In the genomic region with DNA sequence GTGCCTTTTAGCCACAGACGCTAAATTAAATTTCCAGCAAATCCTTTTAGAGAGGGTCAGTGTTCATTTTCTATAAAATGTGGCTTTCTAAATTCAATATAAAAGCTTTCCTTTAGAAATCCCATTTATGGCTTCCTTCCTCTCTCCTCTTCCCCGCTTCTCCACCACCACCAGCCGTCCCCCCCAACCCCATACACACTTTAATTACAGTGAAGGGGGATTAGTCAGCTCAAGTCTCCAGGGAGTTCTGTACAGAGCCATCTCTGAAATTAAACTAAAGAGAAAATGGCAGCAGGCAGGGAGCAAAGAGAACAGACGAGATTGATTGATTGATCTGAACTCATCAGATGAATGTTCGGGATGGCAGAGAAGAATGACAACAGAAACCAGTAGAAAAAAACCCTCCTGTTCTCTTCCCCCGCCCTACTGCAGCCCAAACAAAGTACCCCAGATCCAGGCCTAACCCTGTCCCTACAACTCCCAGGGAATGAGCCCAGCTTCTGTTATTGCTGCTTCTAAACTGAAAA, we compare ENCODE assay signal across 17 cellular contexts.
"Had no signal": no experiment of that assay in that cellular context is flagged by ENCODE, and none has a peak within 500 bp of the region (broad histone marks: within the 10 kb centered on the region; RNA-seq: fewer than 3 reads in every experiment).

No MANE protein-coding gene starts in this region.

- H3K9me3 Mint-ChIP-seq: activated CD4-positive, alpha-beta memory T cell treated with anti-CD3 and anti-CD28 coated beads for 36 hours; activated T-helper 17 cell treated with anti-CD3 and anti-CD28 coated beads, Interleukin-2, amount 50 U/mL, for 72 hours; effector memory CD8-positive, alpha-beta T cell; memory B cell; naive B cell had no signal

- H3K27ac ChIP-seq: body of pancreas, neutrophil, tibial nerve had no signal

- H3K4me1 ChIP-seq: body of pancreas had no signal

- H3K36me3 Mint-ChIP-seq: activated CD4-positive, alpha-beta memory T cell treated with anti-CD3 and anti-CD28 coated beads for 36 hours; memory B cell; naive B cell had no signal

- H3K27me3 ChIP-seq: body of pancreas, neutrophil, tibial nerve had no signal

- ATAC-seq: activated T-helper 17 cell treated with anti-CD3 and anti-CD28 coated beads, Interleukin-2, amount 50 U/mL, for 72 hours; body of pancreas; effector memory CD8-positive, alpha-beta T cell; mucosa of descending colon; stimulated activated naive CD8-positive, alpha-beta T cell treated with anti-CD3 and anti-CD28 coated beads, Interleukin-15, Interleukin-2, amounts not matched to agents 100 U/mL and 50 U/mL, for 24 hours had no signal

- H3K9me3 ChIP-seq: body of pancreas, mucosa of descending colon, neutrophil, tibial nerve had no signal

- H3K36me3 ChIP-seq: neutrophil had no signal

- DNase-seq: activated CD4-positive, alpha-beta memory T cell treated with anti-CD3 and anti-CD28 coated beads for 36 hours; activated CD4-positive, CD25-positive, alpha-beta regulatory T cell treated with anti-CD3 and anti-CD28 coated beads, Interleukin-2, amount 50 U/mL, for 72 hours; activated naive CD4-positive, alpha-beta T cell treated with Interleukin-2 at 50 U/mL for 16 hours; body of pancreas; dermis blood vessel endothelial cell; effector memory CD8-positive, alpha-beta T cell; mucosa of descending colon; naive B cell; posterior cingulate gyrus; stimulated activated CD4-positive, alpha-beta T cell treated with anti-CD3 and anti-CD28 coated beads, Interleukin-2, amount 100 ng/mL, for 24 hours; stimulated activated naive CD8-positive, alpha-beta T cell treated with anti-CD3 and anti-CD28 coated beads, Interleukin-15, Interleukin-2, amounts not matched to agents 100 U/mL and 50 U/mL, for 24 hours; T-helper 1 cell; T-helper 9 cell had no signal

- H3K4me1 Mint-ChIP-seq: memory B cell, naive B cell had no signal

- H3K27ac Mint-ChIP-seq: activated T-helper 17 cell treated with anti-CD3 and anti-CD28 coated beads, Interleukin-2, amount 50 U/mL, for 72 hours; effector memory CD8-positive, alpha-beta T cell; memory B cell had no signal

- H3K4me3 ChIP-seq: body of pancreas, mucosa of descending colon, tibial nerve had no signal

- H3K4me3 Mint-ChIP-seq: activated CD4-positive, alpha-beta memory T cell treated with anti-CD3 and anti-CD28 coated beads for 36 hours; activated T-helper 17 cell treated with anti-CD3 and anti-CD28 coated beads, Interleukin-2, amount 50 U/mL, for 72 hours; effector memory CD8-positive, alpha-beta T cell; memory B cell; naive B cell had no signal
